20 cellular contexts compared by ENCODE assay signal in the genomic region with DNA sequence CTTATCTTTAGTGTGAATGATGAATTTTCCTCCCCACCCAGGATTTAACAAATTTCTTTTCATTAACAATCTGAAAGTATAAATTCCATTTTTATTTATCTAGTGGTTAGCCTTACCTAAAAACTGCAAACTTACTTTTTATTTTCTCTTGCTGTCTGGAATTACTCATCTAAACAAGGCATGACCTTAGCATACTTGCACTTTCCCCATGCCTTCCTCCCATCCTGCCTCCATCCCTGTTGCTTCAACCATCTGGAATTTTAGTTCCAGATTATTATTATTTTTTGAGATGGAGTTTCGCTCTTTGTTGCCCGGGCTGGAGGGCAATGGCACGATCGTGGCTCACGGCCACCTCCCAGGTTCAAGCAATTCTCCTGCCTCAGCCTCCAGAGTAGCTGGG. TPM values are rescaled to one million over a fixed set of nuclear protein-coding genes. Genes with fewer than 3 reads are reported as not detected.
"Had no signal": no experiment of that assay in that cellular context is flagged by ENCODE, and none has a peak within 500 bp of the region (broad histone marks: within the 10 kb centered on the region; RNA-seq: fewer than 3 reads in every experiment).

No MANE protein-coding gene starts in this region.

- H3K9me3 Mint-ChIP-seq: activated CD4-positive, alpha-beta T cell treated with anti-CD3 and anti-CD28 coated beads, Interleukin-2, amount 10 ng/mL, durations not matched to agents 24 days and 14 days; activated naive CD4-positive, alpha-beta T cell treated with anti-CD3 and anti-CD28 coated beads, Interleukin-2, amount 50 U/mL, for 72 hours; endodermal cell; neural progenitor cell; stimulated activated memory B cell treated with anti-CD40 and anti-IgM and Interleukin-4, amounts not matched to agents 10 μg/mL and 1 μg/mL and 100 μg/mL, for 72 hours had no signal

- DNase-seq: activated CD4-positive, alpha-beta T cell treated with anti-CD3 and anti-CD28 coated beads, Interleukin-2, amount 10 ng/mL, durations not matched to agents 24 days and 14 days; activated CD4-positive, CD25-positive, alpha-beta regulatory T cell; activated CD8-positive, alpha-beta memory T cell treated with anti-CD3 and anti-CD28 coated beads, Interleukin-2, amount 50 U/mL, for 4 hours; activated CD8-positive, alpha-beta T cell treated with anti-CD3 and anti-CD28 coated beads, Interleukin-2, amount 10 ng/mL, durations not matched to agents 7 days and 5 days; activated gamma-delta T cell; activated T-cell treated with anti-CD3 and anti-CD28 coated beads, Interleukin-2, amount 50 U/mL, for 48 hours; dorsolateral prefrontal cortex; endodermal cell; gastrocnemius medialis; heart right ventricle; midbrain; stimulated activated CD4-positive, alpha-beta T cell treated with anti-CD3 and anti-CD28 coated beads, Interleukin-2, amount 100 ng/mL, for 48 hours; uterus had no signal

- H3K27me3 Mint-ChIP-seq: activated CD4-positive, alpha-beta T cell treated with anti-CD3 and anti-CD28 coated beads, Interleukin-2, amount 10 ng/mL, durations not matched to agents 24 days and 14 days; stimulated activated memory B cell treated with anti-CD40 and anti-IgM and Interleukin-4, amounts not matched to agents 10 μg/mL and 1 μg/mL and 100 μg/mL, for 72 hours had no signal

- H3K4me3 Mint-ChIP-seq: activated CD4-positive, alpha-beta T cell treated with anti-CD3 and anti-CD28 coated beads, Interleukin-2, amount 10 ng/mL, durations not matched to agents 24 days and 14 days; activated CD8-positive, alpha-beta T cell treated with anti-CD3 and anti-CD28 coated beads, Interleukin-2, amount 10 ng/mL, durations not matched to agents 7 days and 5 days; endodermal cell; neural progenitor cell; stimulated activated memory B cell treated with anti-CD40 and anti-IgM and Interleukin-4, amounts not matched to agents 10 μg/mL and 1 μg/mL and 100 μg/mL, for 72 hours had no signal

- H3K27me3 ChIP-seq: dorsolateral prefrontal cortex, gastrocnemius medialis, heart right ventricle, neural progenitor cell, uterus had no signal

- H3K79me2 ChIP-seq: parathyroid adenoma had no signal

- H3K4me3 ChIP-seq: dorsolateral prefrontal cortex, gastrocnemius medialis, heart right ventricle, lung, neural progenitor cell, uterus had no signal

- H3K9me3 ChIP-seq: gastrocnemius medialis, heart right ventricle, uterus had no signal

- FAIRE-seq: islet of Langerhans had no signal

- H3K9ac ChIP-seq: neural progenitor cell, parathyroid adenoma had no signal

- H2AFZ ChIP-seq: neural progenitor cell, parathyroid adenoma had no signal

- H3K4me2 ChIP-seq: neural progenitor cell had no signal

- H3K27ac Mint-ChIP-seq: activated CD4-positive, alpha-beta T cell treated with anti-CD3 and anti-CD28 coated beads, Interleukin-2, amount 10 ng/mL, durations not matched to agents 24 days and 14 days; activated CD8-positive, alpha-beta T cell treated with anti-CD3 and anti-CD28 coated beads, Interleukin-2, amount 10 ng/mL, durations not matched to agents 7 days and 5 days; activated naive CD4-positive, alpha-beta T cell treated with anti-CD3 and anti-CD28 coated beads, Interleukin-2, amount 50 U/mL, for 72 hours; endodermal cell; neural progenitor cell; stimulated activated memory B cell treated with anti-CD40 and anti-IgM and Interleukin-4, amounts not matched to agents 10 μg/mL and 1 μg/mL and 100 μg/mL, for 72 hours had no signal

- H3K27ac ChIP-seq: dorsolateral prefrontal cortex, gastrocnemius medialis, heart right ventricle, neural progenitor cell, parathyroid adenoma, uterus had no signal

- H3K36me3 ChIP-seq: gastrocnemius medialis, neural progenitor cell, uterus had no signal

- H3K36me3 Mint-ChIP-seq: activated naive CD4-positive, alpha-beta T cell treated with anti-CD3 and anti-CD28 coated beads, Interleukin-2, amount 50 U/mL, for 72 hours had no signal

- H3K4me1 ChIP-seq: gastrocnemius medialis, parathyroid adenoma, uterus had no signal

RNA-seq across cellular contexts. Expression of a gene that starts 35.6 kb away (rescaled TPM):
- total RNA-seq: activated CD8-positive, alpha-beta T cell treated with anti-CD3 and anti-CD28 coated beads, Interleukin-2, amount 10 ng/mL, durations not matched to agents 7 days and 5 days; myocyte had no signal
